Comparison of ENCODE assay signal across 1 cellular context in the genomic region with DNA sequence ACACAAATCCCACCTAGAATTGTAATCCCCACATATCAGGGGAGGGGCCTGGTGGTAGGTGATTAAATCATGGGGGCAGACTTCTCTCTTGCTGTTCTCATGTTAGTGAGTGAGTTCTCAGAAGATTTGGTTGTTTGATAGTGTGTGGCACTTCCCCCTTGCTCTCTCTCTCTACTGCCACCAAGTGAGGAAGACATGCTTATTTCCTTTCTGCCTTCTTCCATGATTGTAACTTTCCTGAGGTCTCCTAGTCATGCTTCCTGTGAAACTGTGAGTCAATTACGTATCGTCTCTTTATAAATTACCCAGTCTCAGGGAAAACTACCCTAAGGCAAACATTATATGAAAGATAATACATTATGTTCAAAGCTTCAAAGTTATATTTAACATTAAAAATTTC.
TF ChIP-seq lines count a peak whose summit lies in the region.

No MANE protein-coding gene starts in this region.

TF ChIP-seq in H1, 55 proteins besides CTCF, POLR2A, EP300 and RAD21:
- TF ChIP-seq HDAC6 (IDR thresholded peaks at IDR 0.05; ENCODE audit: low read depth, low read length) = no peak
- TF ChIP-seq KDM5A (IDR thresholded peaks at IDR 0.05; ENCODE audit: low read length) = no peak
- no peak for TF ChIP-seq EGR1 (IDR thresholded peaks at IDR 0.05; ENCODE audit: borderline replicate concordance, low read depth, low read length)
- no peak for TF ChIP-seq GABPA (IDR thresholded peaks at IDR 0.05; ENCODE audit: borderline replicate concordance, insufficient read depth, low read length)
- TF ChIP-seq POLR2AphosphoS5 (IDR thresholded peaks at IDR 0.05; ENCODE audit: low read depth, low read length) = no peak
- TF ChIP-seq CTBP2 (IDR thresholded peaks at IDR 0.05; ENCODE audit: borderline replicate concordance, insufficient read depth, insufficient read length, low read length) = no peak
- TF ChIP-seq SUZ12 (IDR thresholded peaks at IDR 0.05; ENCODE audit: low read length) = no peak
- no peak for TF ChIP-seq SIN3A (conservative IDR thresholded peaks at IDR 0.05 in 1 of 2, IDR thresholded peaks at IDR 0.05 in 1 of 2; ENCODE audit: low read depth in 1 of 2, low read length in 2 of 2)
- TF ChIP-seq SRF (IDR thresholded peaks at IDR 0.05; ENCODE audit: low read depth, low read length) = no peak
- no peak for TF ChIP-seq KDM4A (IDR thresholded peaks at IDR 0.05; ENCODE audit: low read depth, low read length, severe bottlenecking)
- TF ChIP-seq CBX8 (IDR thresholded peaks at IDR 0.05; ENCODE audit: borderline replicate concordance, low read depth, low read length) = no peak
- TF ChIP-seq TCF12 (IDR thresholded peaks at IDR 0.05; ENCODE audit: low read depth, low read length) = no peak
- TF ChIP-seq GTF2F1 (IDR thresholded peaks at IDR 0.05; ENCODE audit: borderline replicate concordance, low read depth, low read length) = no peak
- no peak for TF ChIP-seq SIRT6 (IDR thresholded peaks at IDR 0.05; ENCODE audit: low read length)
- TF ChIP-seq CHD1 (IDR thresholded peaks at IDR 0.05; ENCODE audit: low read depth, low read length) = no peak
- TF ChIP-seq HDAC2 (IDR thresholded peaks at IDR 0.05; ENCODE audit: borderline replicate concordance in 1 of 2, low read depth in 2 of 2, low read length in 2 of 2) = no peak
- no peak for TF ChIP-seq POU5F1 (IDR thresholded peaks at IDR 0.05; ENCODE audit: low read depth, low read length)
- TF ChIP-seq JUN (IDR thresholded peaks at IDR 0.05; ENCODE audit: low read depth, low read length) = no peak
